24 cellular contexts compared by ENCODE assay signal in the genomic region with DNA sequence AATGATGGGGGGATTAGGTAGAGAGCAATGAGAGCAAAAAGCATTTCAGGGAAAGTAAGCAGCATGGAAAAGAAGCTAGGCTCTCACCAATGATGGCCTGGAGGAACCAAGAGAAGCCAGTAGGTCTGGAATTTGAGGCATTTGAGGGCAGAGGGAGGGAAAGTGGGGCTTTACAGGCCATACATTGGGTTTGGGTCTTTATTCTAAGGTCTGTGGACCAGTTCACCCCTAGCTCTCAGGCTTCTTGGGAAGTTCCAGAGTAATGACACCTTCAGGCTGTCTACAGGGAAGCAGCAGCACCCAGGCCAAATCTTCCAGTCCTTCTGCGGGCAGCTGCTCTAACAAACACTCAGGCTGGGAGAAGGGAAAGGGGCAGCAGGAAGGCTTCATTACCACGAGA. TPM values are rescaled to one million over a fixed set of nuclear protein-coding genes. Genes with fewer than 3 reads are reported as not detected.
DNase-seq lines count a peak whose midpoint lies in the region; ATAC-seq and TF ChIP-seq lines count a peak whose summit lies in the region.
"Had no signal": no experiment of that assay in that cellular context is flagged by ENCODE, and none has a peak within 500 bp of the region (broad histone marks: within the 10 kb centered on the region; RNA-seq: fewer than 3 reads in every experiment).

No MANE protein-coding gene starts in this region.

- no peaks in the 10 kb centered on the region for H3K79me2 ChIP-seq in OCI-LY7 (ENCODE audit: insufficient read depth, low read depth, low read length)

- in situ Hi-C loops in HAP-1 (cut with MboI; ENCODE audit: low sequenced_read_pairs) = no loop called here

- H2AFZ ChIP-seq in OCI-LY7 (ENCODE audit: low read length) = no peak overlapping the region

- no peak overlapping the region for H3K4me3 Mint-ChIP-seq in natural killer cell treated with Interleukin-12 subunit alpha and Interleukin-12 subunit beta and Interleukin-15 and Interleukin-18, amount 100 ng/mL, for 72 hours
- H3K4me3 Mint-ChIP-seq in natural killer cell = no peak overlapping the region
- no peak overlapping the region for H3K4me3 Mint-ChIP-seq in activated naive CD4-positive, alpha-beta T cell treated with anti-CD3 and anti-CD28 coated beads for 36 hours
- H3K4me3 Mint-ChIP-seq: CD4-positive, alpha-beta memory T cell had no signal

- intact Hi-C loops in natural killer cell (cut with micrococcal nuclease) = no loop called here
- intact Hi-C loops in OCI-LY7 (cut with micrococcal nuclease; ENCODE audit: unreplicated experiment) = no loop called here
- intact Hi-C loops in activated naive CD4-positive, alpha-beta T cell treated with anti-CD3 and anti-CD28 coated beads for 36 hours (cut with micrococcal nuclease) = no loop called here

- DNase-seq in natural killer cell treated with Interleukin-12 subunit alpha and Interleukin-12 subunit beta and Interleukin-15 and Interleukin-18, amount 100 ng/mL, for 72 hours (ENCODE audit: low spot score) = peak; percentile 1
- no peak for DNase-seq in natural killer cell
- DNase-seq in OCI-LY7 (ENCODE audit: low spot score) = no peak
- peak; percentile 77 for DNase-seq in islet precursor cell
- no peak for DNase-seq in HAP-1 (ENCODE audit: low spot score in 2 of 2)
- DNase-seq in 8988T = no peak
- DNase-seq in BE2C = no peak
- no peak for DNase-seq in activated naive CD4-positive, alpha-beta T cell treated with anti-CD3 and anti-CD28 coated beads for 36 hours
- DNase-seq: AML-193; C1 segment of cervical spinal cord; CD4-positive, alpha-beta memory T cell; COR-L47; EL; GF-D8; H7; MV-4-11; NCI-H2029; NCI-H446 treated with DMSO at 0.1 percent for 48 hours; NCI-H526; NCI-H82; SJCRH30 had no signal

- no TSS peak for BruUV-seq in OCI-LY7 (replicated peaks; lab: Mats Ljungman, UMichigan)

- no peak for TF ChIP-seq CTCF in natural killer cell (IDR thresholded peaks at IDR 0.05)
- TF ChIP-seq CTCF in OCI-LY7 (conservative IDR thresholded peaks at IDR 0.05; ENCODE audit: low read length) = no peak
- TF ChIP-seq CTCF in BE2C (IDR thresholded peaks at IDR 0.05; ENCODE audit: low read depth, low read length) = no peak

- 0 out of 2 replicates have a peak, but pooled peaks cover 2% of the 10 kb centered on the region for H3K36me3 ChIP-seq in OCI-LY7 (ENCODE audit: insufficient read depth, low read length)
- no peaks in the 10 kb centered on the region for H3K36me3 ChIP-seq in HAP-1 (replicated peaks)
- H3K36me3 ChIP-seq in BE2C = no peaks in the 10 kb centered on the region
- H3K36me3 ChIP-seq: SJCRH30 had no signal

- no peaks in the 10 kb centered on the region for H3K9me3 Mint-ChIP-seq in natural killer cell treated with Interleukin-12 subunit alpha and Interleukin-12 subunit beta and Interleukin-15 and Interleukin-18, amount 100 ng/mL, for 72 hours
- H3K9me3 Mint-ChIP-seq in natural killer cell = no peaks in the 10 kb centered on the region
- no peaks in the 10 kb centered on the region for H3K9me3 Mint-ChIP-seq in activated naive CD4-positive, alpha-beta T cell treated with anti-CD3 and anti-CD28 coated beads for 36 hours
- H3K9me3 Mint-ChIP-seq: CD4-positive, alpha-beta memory T cell had no signal

- no peak for ATAC-seq in natural killer cell treated with Interleukin-12 subunit alpha and Interleukin-12 subunit beta and Interleukin-15 and Interleukin-18, amount 100 ng/mL, for 72 hours
- ATAC-seq in natural killer cell = no peak
- ATAC-seq: A549, K562, SK-N-SH treated with all-trans-retinoic acid at 6 μM for 48 hours had no signal

- H3K27ac Mint-ChIP-seq in natural killer cell treated with Interleukin-12 subunit alpha and Interleukin-12 subunit beta and Interleukin-15 and Interleukin-18, amount 100 ng/mL, for 72 hours = no peak overlapping the region
- H3K27ac Mint-ChIP-seq in natural killer cell = no peak overlapping the region
- H3K27ac Mint-ChIP-seq in activated naive CD4-positive, alpha-beta T cell treated with anti-CD3 and anti-CD28 coated beads for 36 hours = no peak overlapping the region

- H3K4me1 Mint-ChIP-seq in natural killer cell treated with Interleukin-12 subunit alpha and Interleukin-12 subunit beta and Interleukin-15 and Interleukin-18, amount 100 ng/mL, for 72 hours (ENCODE audit: low read depth in 2 of 2) = no peaks in the 10 kb centered on the region
- H3K4me1 Mint-ChIP-seq in natural killer cell = no peaks in the 10 kb centered on the region
- H3K4me1 Mint-ChIP-seq in activated naive CD4-positive, alpha-beta T cell treated with anti-CD3 and anti-CD28 coated beads for 36 hours (ENCODE audit: low read depth) = no peaks in the 10 kb centered on the region

- no peaks in the 10 kb centered on the region for H3K27me3 Mint-ChIP-seq in natural killer cell treated with Interleukin-12 subunit alpha and Interleukin-12 subunit beta and Interleukin-15 and Interleukin-18, amount 100 ng/mL, for 72 hours
- no peaks in the 10 kb centered on the region for H3K27me3 Mint-ChIP-seq in natural killer cell (ENCODE audit: low read depth in 2 of 2)
- H3K27me3 Mint-ChIP-seq in activated naive CD4-positive, alpha-beta T cell treated with anti-CD3 and anti-CD28 coated beads for 36 hours (ENCODE audit: low read depth) = no peaks in the 10 kb centered on the region
- H3K27me3 Mint-ChIP-seq: CD4-positive, alpha-beta memory T cell had no signal

- peak overlapping the region; percentile 16 for H3K27ac ChIP-seq in OCI-LY7 (ENCODE audit: low read depth, low read length, poor library complexity, severe bottlenecking)
- H3K27ac ChIP-seq: A549, SJCRH30 had no signal

- H3K9me3 ChIP-seq in OCI-LY7 (ENCODE audit: low read length) (no peaks in the 10 kb centered on the region), HAP-1 (no peaks in the 10 kb centered on the region), BE2C (no peaks in the 10 kb centered on the region)
- H3K9me3 ChIP-seq: A549, SJCRH30 had no signal

- CTCF ChIA-PET in OCI-LY7 (lab: Charles Lee; ENCODE audit: unreplicated experiment) = interaction anchor here (0.7 kb wide), 1 partner anchor 43 kb away, joined by 3 read pairs; no protein-coding TSS in a partner anchor
- CTCF ChIA-PET in activated naive CD4-positive, alpha-beta T cell treated with anti-CD3 and anti-CD28 coated beads for 36 hours (lab: Charles Lee) = interaction anchor here (0.8 to 1.4 kb wide), 3 partner anchors 14 to 260 kb away, joined by 3 read pairs; no protein-coding TSS in a partner anchor

- H3K4me1 ChIP-seq in OCI-LY7 (ENCODE audit: insufficient read depth, low read length, poor library complexity, severe bottlenecking) (peaks cover 67% of the 10 kb centered on the region), HAP-1 (no peaks in the 10 kb centered on the region), BE2C (no peaks in the 10 kb centered on the region)
- H3K4me1 ChIP-seq: A549 had no signal

- POLR2A ChIA-PET in OCI-LY7 (lab: Charles Lee) = interaction anchor here (0.5 to 2.5 kb wide), 7 partner anchors 13 to 517 kb away, joined by 3 to 10 read pairs (median 4); no protein-coding TSS in a partner anchor

- no peaks in the 10 kb centered on the region for H3K36me3 Mint-ChIP-seq in natural killer cell treated with Interleukin-12 subunit alpha and Interleukin-12 subunit beta and Interleukin-15 and Interleukin-18, amount 100 ng/mL, for 72 hours
- H3K36me3 Mint-ChIP-seq in natural killer cell = no peaks in the 10 kb centered on the region
- no peaks in the 10 kb centered on the region for H3K36me3 Mint-ChIP-seq in activated naive CD4-positive, alpha-beta T cell treated with anti-CD3 and anti-CD28 coated beads for 36 hours (ENCODE audit: low read depth)

- no peak overlapping the region for H3K4me2 ChIP-seq in OCI-LY7 (ENCODE audit: low read length)
- H3K4me2 ChIP-seq: A549 had no signal

- H3K4me3 ChIP-seq in OCI-LY7 (ENCODE audit: low read depth, low read length, poor library complexity, severe bottlenecking) (no peak overlapping the region), HAP-1 (no peak overlapping the region), BE2C (ENCODE audit: low read depth, low read length) (no peak overlapping the region)
- H3K4me3 ChIP-seq: A549, K562, SJCRH30 had no signal

- no peaks in the 10 kb centered on the region for H4K20me1 ChIP-seq in OCI-LY7 (ENCODE audit: insufficient read depth, low read length)

- H3K27me3 ChIP-seq in HAP-1 (ENCODE audit: low read depth) (no peaks in the 10 kb centered on the region), BE2C (no peaks in the 10 kb centered on the region)
- H3K27me3 ChIP-seq: SJCRH30 had no signal

- no peaks in the 10 kb centered on the region for H3K9me2 ChIP-seq in OCI-LY7 (ENCODE audit: insufficient read depth, low read length)

RNA-seq across cellular contexts. Expression of a gene that starts 29.4 kb away (rescaled TPM):
- 100 to 1,000 TPM; 117 to 151 TPM for total RNA-seq in natural killer cell treated with Interleukin-12 subunit alpha and Interleukin-12 subunit beta and Interleukin-15 and Interleukin-18, amount 100 ng/mL, for 72 hours
- total RNA-seq in natural killer cell (100 to 1,000 TPM; 199 to 236 (median 228) TPM), OCI-LY7 (2022) (126 and 135 TPM in 2 replicates)
- 116 and 136 TPM in 2 replicates for total RNA-seq in OCI-LY7 (2014; rRNA removed; shearing (Covaris generic))
- polyA plus RNA-seq in BE2C (2012; ENCODE audit: insufficient read depth, insufficient read length, low read depth) = 64.1 TPM
- total RNA-seq in activated naive CD4-positive, alpha-beta T cell treated with anti-CD3 and anti-CD28 coated beads for 36 hours = 10 to 100 TPM; 75.1 to 78.7 TPM

RNA-seq across cellular contexts. Expression of a gene that starts 39.0 kb away (rescaled TPM):
- total RNA-seq in natural killer cell treated with Interleukin-12 subunit alpha and Interleukin-12 subunit beta and Interleukin-15 and Interleukin-18, amount 100 ng/mL, for 72 hours = 1 to 10 TPM; 1.1 to 4.0 TPM
- total RNA-seq in natural killer cell (1 to 10 TPM in 1 of 3 donors, not detected in 2; 1.3 TPM), OCI-LY7 (2022) (not detected in 2 replicates)
- total RNA-seq in OCI-LY7 (2014; rRNA removed; shearing (Covaris generic)) = not detected in 2 replicates
- polyA plus RNA-seq in BE2C (2012; ENCODE audit: insufficient read depth, insufficient read length, low read depth) = 9.2 TPM
- 1 to 10 TPM; 6.5 to 7.2 TPM for total RNA-seq in activated naive CD4-positive, alpha-beta T cell treated with anti-CD3 and anti-CD28 coated beads for 36 hours

Comparison
In these comparisons a context has a peak if more than half of its experiments do, and no peak if none do; other contexts are left out.
1. DNase-seq: peak in natural killer cell treated with Interleukin-12 subunit alpha and Interleukin-12 subunit beta and Interleukin-15 and Interleukin-18, amount 100 ng/mL, for 72 hours (single experiment) and islet precursor cell (single experiment); none in natural killer cell (single experiment), OCI-LY7 (single experiment), HAP-1 (0 of 2), 8988T (single experiment), BE2C (single experiment) and activated naive CD4-positive, alpha-beta T cell treated with anti-CD3 and anti-CD28 coated beads for 36 hours (single experiment).